Comparison of ENCODE assay signal across 23 cellular contexts in genomic region chr14:40028991-40029390, GRCh38.
"Had no signal": no experiment of that assay in that cellular context is flagged by ENCODE, and none has a peak within 500 bp of the region (broad histone marks: within the 10 kb centered on the region; RNA-seq: fewer than 3 reads in every experiment).

No MANE protein-coding gene starts in this region.

- H3K27ac ChIP-seq: epithelial cell of prostate, gastrocnemius medialis, prostate gland, right atrium auricular region, stomach, testis, tibial nerve, upper lobe of left lung, uterus had no signal

- DNase-seq: cortex of kidney; effector CD4-positive, alpha-beta T cell; endodermal cell; foreskin fibroblast; gastrocnemius medialis; head of caudate nucleus; kidney; mesenchymal stem cell; naive thymus-derived CD8-positive, alpha-beta T cell; nephron progenitor cell; nucleus accumbens; stimulated activated CD4-positive, alpha-beta T cell treated with anti-CD3 and anti-CD28 coated beads, Interleukin-2, amount 100 ng/mL, for 24 hours; stimulated activated CD4-positive, alpha-beta T cell treated with anti-CD3 and anti-CD28 coated beads, Interleukin-4, amount 100 ng/mL, for 24 hours; stimulated activated naive CD4-positive, alpha-beta T cell treated with Interleukin-2 at 50 U/mL for 16 hours; stomach; testis; upper lobe of left lung; uterus had no signal

- H3K27me3 ChIP-seq: gastrocnemius medialis, right atrium auricular region, stomach, testis, tibial nerve, upper lobe of left lung, uterus had no signal

- H3K4me1 ChIP-seq: gastrocnemius medialis, prostate gland, right atrium auricular region, stomach, testis, tibial nerve, upper lobe of left lung, uterus had no signal

- H3K36me3 ChIP-seq: gastrocnemius medialis, prostate gland, right atrium auricular region, stomach, tibial nerve, upper lobe of left lung, uterus had no signal

- H3K4me3 ChIP-seq: gastrocnemius medialis, lung, prostate gland, right atrium auricular region, stomach, testis, tibial nerve, upper lobe of left lung, uterus had no signal

- H3K9me3 ChIP-seq: gastrocnemius medialis, prostate gland, right atrium auricular region, testis, tibial nerve, upper lobe of left lung, uterus had no signal
